4 cellular contexts compared by ENCODE assay signal in genomic region chr4:121091941-121092340, GRCh38. TPM values are rescaled to one million over a fixed set of nuclear protein-coding genes. Genes with fewer than 3 reads are reported as not detected.
"Had no signal": no experiment of that assay in that cellular context is flagged by ENCODE, and none has a peak within 500 bp of the region (broad histone marks: within the 10 kb centered on the region; RNA-seq: fewer than 3 reads in every experiment).

No MANE protein-coding gene starts in this region.

- H3K4me1 Mint-ChIP-seq: IgD-negative memory B cell had no signal

- H3K27me3 Mint-ChIP-seq: IgD-negative memory B cell had no signal

- H3K4me3 Mint-ChIP-seq: IgD-negative memory B cell had no signal

- H3K27ac Mint-ChIP-seq: IgD-negative memory B cell had no signal

- ATAC-seq: HepG2, K562 had no signal

- H3K36me3 Mint-ChIP-seq: IgD-negative memory B cell had no signal

- DNase-seq: IMR-90 had no signal

RNA-seq across cellular contexts. Expression of gene NDNF, which starts 19.6 kb away (rescaled TPM):
- total RNA-seq: HepG2, K562 had no signal
